Comparison of ENCODE assay signal across 22 cellular contexts in genomic region chr2:207867905-207868304, GRCh38.
A peak's percentile ranks its signal among the peaks of the same experiment; 100 is the strongest.
DNase-seq lines count a peak whose midpoint lies in the region; ATAC-seq, FAIRE-seq and TF ChIP-seq lines count a peak whose summit lies in the region.
"Had no signal": no experiment of that assay in that cellular context is flagged by ENCODE, and none has a peak within 500 bp of the region (broad histone marks: within the 10 kb centered on the region; RNA-seq: fewer than 3 reads in every experiment).

No MANE protein-coding gene starts in this region.

- no peaks in the 10 kb centered on the region for H3K9me3 ChIP-seq in liver (ENCODE audit: control insufficient read depth in 4 of 4, low read length in 3 of 4)
- no peaks in the 10 kb centered on the region for H3K9me3 ChIP-seq in HepG2 (ENCODE audit: low read length)
- no peaks in the 10 kb centered on the region for H3K9me3 ChIP-seq in GM12878 (replicated peaks; ENCODE audit: control insufficient read depth, insufficient read depth, low read length)
- H3K9me3 ChIP-seq in right lobe of liver = no peaks in the 10 kb centered on the region
- H3K9me3 ChIP-seq in testis = no peaks in the 10 kb centered on the region
- no peaks in the 10 kb centered on the region for H3K9me3 ChIP-seq in CD8-positive, alpha-beta memory T cell (ENCODE audit: low read length)
- no peaks in the 10 kb centered on the region for H3K9me3 ChIP-seq in PC-9 (ENCODE audit: insufficient read depth, low read depth)
- H3K9me3 ChIP-seq: BE2C, BLaER1, Caco-2 had no signal

- TF ChIP-seq RAD21 in liver (IDR thresholded peaks at IDR 0.05) = peak; percentile 55 to 68
- no peak for TF ChIP-seq RAD21 in HepG2 (CRISPR knock-in tag; IDR thresholded peaks at IDR 0.05)
- TF ChIP-seq RAD21 in GM12878 (IDR thresholded peaks at IDR 0.05; ENCODE audit: insufficient read depth, low read depth, low read length) = no peak

- no peaks in the 10 kb centered on the region for H3K36me3 ChIP-seq in liver (ENCODE audit: control insufficient read depth in 4 of 4, insufficient read depth in 3 of 4, low read depth in 1 of 4, low read length in 3 of 4)
- H3K36me3 ChIP-seq in HepG2 (replicated peaks in 1 of 2; ENCODE audit: control insufficient read depth in 1 of 2, insufficient read depth in 2 of 2, low read length in 2 of 2) = no peaks in the 10 kb centered on the region
- H3K36me3 ChIP-seq in GM12878 (ENCODE audit: control insufficient read depth in 2 of 2, insufficient read depth in 2 of 2, low read length in 1 of 2) = no peaks in the 10 kb centered on the region
- H3K36me3 ChIP-seq in right lobe of liver = peaks cover 0 to 5% (median 0%) of the 10 kb centered on the region in 4 donors
- no peaks in the 10 kb centered on the region for H3K36me3 ChIP-seq in testis (ENCODE audit: low read depth, missing control alignments)
- H3K36me3 ChIP-seq in CD8-positive, alpha-beta memory T cell (ENCODE audit: insufficient read depth, low read length) = no peaks in the 10 kb centered on the region
- no peaks in the 10 kb centered on the region for H3K36me3 ChIP-seq in PC-9 (ENCODE audit: low read depth)
- H3K36me3 ChIP-seq: BE2C, BLaER1 had no signal

- no peaks in the 10 kb centered on the region for H3K27me3 Mint-ChIP-seq in CD8-positive, alpha-beta memory T cell
- H3K27me3 Mint-ChIP-seq: CD4-positive, alpha-beta memory T cell; CD4-positive, CD25-positive, alpha-beta regulatory T cell had no signal

- BruUV-seq in HepG2 (replicated peaks; lab: Mats Ljungman, UMichigan) (no TSS peak), GM12878 (replicated peaks; lab: Mats Ljungman, UMichigan) (no TSS peak), PC-9 (replicated peaks; lab: Mats Ljungman, UMichigan) (no TSS peak)

- no peak overlapping the region for H3K4me3 Mint-ChIP-seq in CD8-positive, alpha-beta memory T cell
- H3K4me3 Mint-ChIP-seq: CD14-positive monocyte; CD4-positive, alpha-beta memory T cell; CD4-positive, CD25-positive, alpha-beta regulatory T cell had no signal

- H3K4me2 ChIP-seq in HepG2 (ENCODE audit: low read depth, low read length) (no peak overlapping the region), GM12878 (ENCODE audit: control insufficient read depth, insufficient read depth) (no peak overlapping the region), PC-9 (no peak overlapping the region)
- H3K4me2 ChIP-seq: BLaER1 had no signal

- WGBS in liver = 31% methylated on average over 1 of the region's 1 CpG
- 87% methylated on average over 1 of the region's 1 CpG for WGBS in HepG2 (ENCODE audit: low lambda C conversion rate)
- WGBS in GM12878 (ENCODE audit: insufficient coverage, insufficient replicate concordance, low lambda C conversion rate, missing lambda C conversion rate) = 94% methylated on average over 1 of the region's 1 CpG
- 50% methylated on average over 1 of the region's 1 CpG for WGBS in right lobe of liver (ENCODE audit: insufficient coverage, low coverage, low lambda C conversion rate, missing lambda C conversion rate)
- WGBS in testis, 2 donors = 93 to 100% methylated on average over 1 of the region's 1 CpG

- H3K27me3 ChIP-seq in liver (ENCODE audit: control insufficient read depth in 4 of 4, insufficient read depth in 4 of 4, low read length in 3 of 4) = no peaks in the 10 kb centered on the region
- no peaks in the 10 kb centered on the region for H3K27me3 ChIP-seq in HepG2 (ENCODE audit: control insufficient read depth in 1 of 2, insufficient read depth in 2 of 2, low read length in 2 of 2)
- no peaks in the 10 kb centered on the region for H3K27me3 ChIP-seq in GM12878 (replicated peaks in 1 of 2; ENCODE audit: control insufficient read depth in 2 of 2, insufficient read depth in 2 of 2, low read length in 1 of 2)
- no peaks in the 10 kb centered on the region for H3K27me3 ChIP-seq in right lobe of liver
- no peaks in the 10 kb centered on the region for H3K27me3 ChIP-seq in testis
- no peaks in the 10 kb centered on the region for H3K27me3 ChIP-seq in CD8-positive, alpha-beta memory T cell (ENCODE audit: insufficient read depth, low read length, poor library complexity, severe bottlenecking)
- H3K27me3 ChIP-seq in PC-9 (ENCODE audit: insufficient read depth, low read depth) = no peaks in the 10 kb centered on the region
- H3K27me3 ChIP-seq: BE2C, BLaER1 had no signal

- TF ChIP-seq CTCF in liver (IDR thresholded peaks at IDR 0.05; ENCODE audit: low read depth, low read length, missing input control) (no peak), HepG2 (CRISPR knock-in tag; IDR thresholded peaks at IDR 0.05) (no peak), GM12878 (IDR thresholded peaks at IDR 0.05 in 2 of 3, conservative IDR thresholded peaks at IDR 0.05 in 1 of 3; ENCODE audit: control insufficient read depth in 2 of 3, extremely low read depth in 1 of 3, insufficient read depth in 1 of 3, low read depth in 3 of 3, low read length in 3 of 3) (no peak), right lobe of liver (IDR thresholded peaks at IDR 0.05) (no peak), testis (IDR thresholded peaks at IDR 0.05) (no peak), PC-9 (conservative IDR thresholded peaks at IDR 0.05) (no peak)

- TF ChIP-seq POLR2A in HepG2 (IDR thresholded peaks at IDR 0.05; ENCODE audit: insufficient read depth in 1 of 2, low read depth in 2 of 2, low read length in 2 of 2) = no peak
- TF ChIP-seq POLR2A in GM12878 (IDR thresholded peaks at IDR 0.05; ENCODE audit: low read depth, low read length) = no peak
- TF ChIP-seq POLR2A in right lobe of liver (IDR thresholded peaks at IDR 0.05) = peak; percentile 30
- no peak for TF ChIP-seq POLR2A in testis (IDR thresholded peaks at IDR 0.05)

- H3F3A ChIP-seq in PC-9 (ENCODE audit: insufficient read depth, low read depth) = no peaks in the 10 kb centered on the region

- H3K27ac ChIP-seq in liver (ENCODE audit: low read depth in 1 of 2, low read length in 2 of 2) (peak overlapping the region in 1 of 2 donors; percentile 5), HepG2 (ENCODE audit: extremely low read length, insufficient read depth, low read length) (no peak overlapping the region), GM12878 (ENCODE audit: control insufficient read depth, insufficient read depth) (no peak overlapping the region), right lobe of liver (peak overlapping the region in 2 of 3 donors; percentile 6 to 92), testis (no peak overlapping the region), PC-9 (no peak overlapping the region)
- H3K27ac ChIP-seq in CD8-positive, alpha-beta memory T cell (ENCODE audit: low read depth, low read length) = no peak overlapping the region
- H3K27ac ChIP-seq: 22Rv1, BLaER1 had no signal

- ATAC-seq in HepG2 = no peak
- ATAC-seq in GM12878 = peak; percentile 29; the same call in 2 of the 3 replicates
- peak; percentile 49 to 71 (median 61) for ATAC-seq in right lobe of liver

- FAIRE-seq in HepG2 (lab: Jason Lieb, UNC) = no peak
- no peak for FAIRE-seq in GM12878 (lab: Jason Lieb, UNC)
- FAIRE-seq: D721Med, G401.6, GM12892 had no signal

- POLR2A ChIA-PET in HepG2 (lab: Yijun Ruan, JAX) = interaction anchor here (2.6 to 5.5 kb wide), 4 partner anchors 13 to 58 kb away, joined by 7 to 158 read pairs (median 26); no protein-coding TSS in a partner anchor
- POLR2A ChIA-PET in GM12878 (lab: Charles Lee) = interaction anchor here (2.8 kb wide), 1 partner anchor 11 kb away, joined by 6 read pairs; no protein-coding TSS in a partner anchor
- POLR2A ChIA-PET in CD8-positive, alpha-beta memory T cell (lab: Charles Lee) = no interaction called here
- POLR2A ChIA-PET in PC-9 (lab: Charles Lee; ENCODE audit: unreplicated experiment) = no interaction called here

- H3K79me2 ChIP-seq in HepG2 (ENCODE audit: insufficient read depth, low read length) (no peaks in the 10 kb centered on the region), GM12878 (ENCODE audit: control insufficient read depth, insufficient read depth, low read length) (no peaks in the 10 kb centered on the region), PC-9 (ENCODE audit: low read depth) (no peaks in the 10 kb centered on the region)

- H2AFZ ChIP-seq in HepG2 (ENCODE audit: low read length) (no peak overlapping the region), GM12878 (ENCODE audit: control insufficient read depth, low read depth, low read length) (no peak overlapping the region), PC-9 (no peak overlapping the region)

- TF ChIP-seq EP300 in HepG2 (IDR thresholded peaks at IDR 0.05; ENCODE audit: low read depth in 2 of 2, low read length in 2 of 2) = no peak
- no peak for TF ChIP-seq EP300 in HepG2 (CRISPR knock-in tag; IDR thresholded peaks at IDR 0.05; ENCODE audit: borderline replicate concordance)
- TF ChIP-seq EP300 in GM12878 (IDR thresholded peaks at IDR 0.05; ENCODE audit: borderline replicate concordance in 1 of 2, control insufficient read depth in 1 of 2, low read depth in 2 of 2, low read length in 2 of 2) = no peak

- SMC1A ChIA-PET in GM12878 (lab: Charles Lee; ENCODE audit: uncharacterized antibody, unreplicated experiment) = interaction anchor here (0.6 to 2.3 kb wide), 13 partner anchors 9 to 164 kb away, joined by 3 to 9 read pairs (median 3); no protein-coding TSS in a partner anchor

- intact Hi-C loops in HepG2 (cut with micrococcal nuclease; ENCODE audit: unreplicated experiment) = no loop called here
- intact Hi-C loops in GM12878 (cut with micrococcal nuclease; ENCODE audit: unreplicated experiment) = no loop called here
- intact Hi-C loops in right lobe of liver (cut with DNase I) = no loop called here
- intact Hi-C loops in testis (cut with DNase I; ENCODE audit: low total_unique reads) = no loop called here
- intact Hi-C loops in PC-9 (cut with micrococcal nuclease; ENCODE audit: unreplicated experiment) = no loop called here

- no peak for DNase-seq in HepG2 (ENCODE audit: low spot score)
- DNase-seq in GM12878 (ENCODE audit: low read depth, low spot score) = no peak
- DNase-seq in right lobe of liver = no peak
- no peak for DNase-seq in testis
- no peak for DNase-seq in CD8-positive, alpha-beta memory T cell
- no peak for DNase-seq in PC-9
- DNase-seq: ACHN; BE2C; C1 segment of cervical spinal cord; Caco-2; Calu3; CD4-positive, alpha-beta memory T cell; CD4-positive, CD25-positive, alpha-beta regulatory T cell; DMS79 treated with DMSO at 0.1 percent for 48 hours; GF-D8 had no signal

- H3K36me3 Mint-ChIP-seq in CD8-positive, alpha-beta memory T cell = peaks cover 3 to 5% (median 5%) of the 10 kb centered on the region in 3 donors
- H3K36me3 Mint-ChIP-seq: CD4-positive, CD25-positive, alpha-beta regulatory T cell had no signal

- no peaks in the 10 kb centered on the region for H3K9me3 Mint-ChIP-seq in CD8-positive, alpha-beta memory T cell
- H3K9me3 Mint-ChIP-seq: CD14-positive monocyte; CD4-positive, alpha-beta memory T cell had no signal

- CTCF ChIA-PET in HepG2 (lab: Yijun Ruan, JAX; ENCODE audit: low intra/inter-chr PET ratio, low total read pairs) = no interaction called here
- CTCF ChIA-PET in GM12878 (lab: Yijun Ruan, JAX) = interaction anchor here (0.7 to 1.4 kb wide), 6 partner anchors 9 to 173 kb away, joined by 3 to 4 read pairs (median 4); no protein-coding TSS in a partner anchor
- CTCF ChIA-PET in CD8-positive, alpha-beta memory T cell (lab: Charles Lee) = no interaction called here
- CTCF ChIA-PET in PC-9 (lab: Charles Lee) = interaction anchor here (0.6 kb wide), 1 partner anchor 233 kb away, joined by 3 read pairs; no protein-coding TSS in a partner anchor

- H3K4me3 ChIP-seq in liver (ENCODE audit: low read depth in 1 of 3, low read length in 3 of 3) (peak overlapping the region in 1 of 3 donors; percentile 50), HepG2 (replicated peaks in 1 of 3; ENCODE audit: insufficient read depth in 1 of 3, low read depth in 2 of 3, low read length in 3 of 3) (no peak overlapping the region), GM12878 (no peak overlapping the region), right lobe of liver (peak overlapping the region in 1 of 3 donors; percentile 25), testis (no peak overlapping the region), PC-9 (no peak overlapping the region)
- no peak overlapping the region for H3K4me3 ChIP-seq in CD8-positive, alpha-beta memory T cell (ENCODE audit: low read length)
- H3K4me3 ChIP-seq: BLaER1 had no signal

- H3K27ac Mint-ChIP-seq in CD8-positive, alpha-beta memory T cell = no peak overlapping the region
- H3K27ac Mint-ChIP-seq: CD14-positive monocyte; CD4-positive, alpha-beta memory T cell; CD4-positive, CD25-positive, alpha-beta regulatory T cell had no signal

- H3K4me1 Mint-ChIP-seq in CD8-positive, alpha-beta memory T cell = no peaks in the 10 kb centered on the region

- H4K20me1 ChIP-seq in HepG2 (ENCODE audit: insufficient read depth, low read length) (no peaks in the 10 kb centered on the region), GM12878 (ENCODE audit: control insufficient read depth, insufficient read depth) (no peaks in the 10 kb centered on the region), PC-9 (ENCODE audit: insufficient read depth) (no peaks in the 10 kb centered on the region)
- H4K20me1 ChIP-seq: BLaER1 had no signal

- H3K9ac ChIP-seq in liver (ENCODE audit: low read depth in 1 of 2, low read length in 2 of 2) (no peak overlapping the region), HepG2 (ENCODE audit: insufficient read depth, low read depth, low read length) (no peak overlapping the region), GM12878 (ENCODE audit: control insufficient read depth, insufficient read depth, low read length) (no peak overlapping the region)
- H3K9ac ChIP-seq: BLaER1 had no signal

- RAD21 ChIA-PET in GM12878 (lab: Charles Lee; ENCODE audit: unreplicated experiment) = interaction anchor here (1.0 to 1.6 kb wide), 5 partner anchors 9 to 121 kb away, joined by 3 to 4 read pairs (median 3); no protein-coding TSS in a partner anchor

- no peaks in the 10 kb centered on the region for H3K9me2 ChIP-seq in PC-9 (ENCODE audit: insufficient read depth)

- in situ Hi-C loops in HepG2 (cut with HindIII; ENCODE audit: extremely low pct_ligation_motif_present, low pct_unique_long_range_greater_than_20kb) (no loop called here), GM12878 (cut with MboI) (no loop called here)

- H3K4me1 ChIP-seq in liver (ENCODE audit: control insufficient read depth in 4 of 4, insufficient read depth in 4 of 4, low read length in 3 of 4) (peaks cover 5 to 15% (median 7%) of the 10 kb centered on the region in 4 donors), HepG2 (ENCODE audit: insufficient read depth, low read length) (peaks cover 48% of the 10 kb centered on the region), GM12878 (ENCODE audit: control insufficient read depth, insufficient read depth, low read length) (no peaks in the 10 kb centered on the region), right lobe of liver (peaks cover 0 to 49% (median 11%) of the 10 kb centered on the region in 4 donors), testis (no peaks in the 10 kb centered on the region), PC-9 (replicated peaks; ENCODE audit: insufficient read depth) (peaks cover 24% of the 10 kb centered on the region)
- no peaks in the 10 kb centered on the region for H3K4me1 ChIP-seq in CD8-positive, alpha-beta memory T cell (ENCODE audit: insufficient read depth, low read length)

Comparison
In these comparisons a context has a peak if more than half of its experiments do, and no peak if none do; other contexts are left out.
1. H3K27ac ChIP-seq: peak in right lobe of liver (2 of 3); none in HepG2 (single experiment), GM12878 (single experiment), testis (0 of 2), CD8-positive, alpha-beta memory T cell (single experiment) and PC-9 (single experiment).
2. CTCF ChIA-PET loops: an anchor here in GM12878 (0.7 to 1.4 kb wide) and PC-9 (0.6 kb wide); none called in HepG2 and CD8-positive, alpha-beta memory T cell.
3. POLR2A ChIA-PET loops: an anchor here in HepG2 (2.6 to 5.5 kb wide) and GM12878 (2.8 kb wide); none called in CD8-positive, alpha-beta memory T cell and PC-9.